ENCODE assay signal across 9 cellular contexts in the genomic region with DNA sequence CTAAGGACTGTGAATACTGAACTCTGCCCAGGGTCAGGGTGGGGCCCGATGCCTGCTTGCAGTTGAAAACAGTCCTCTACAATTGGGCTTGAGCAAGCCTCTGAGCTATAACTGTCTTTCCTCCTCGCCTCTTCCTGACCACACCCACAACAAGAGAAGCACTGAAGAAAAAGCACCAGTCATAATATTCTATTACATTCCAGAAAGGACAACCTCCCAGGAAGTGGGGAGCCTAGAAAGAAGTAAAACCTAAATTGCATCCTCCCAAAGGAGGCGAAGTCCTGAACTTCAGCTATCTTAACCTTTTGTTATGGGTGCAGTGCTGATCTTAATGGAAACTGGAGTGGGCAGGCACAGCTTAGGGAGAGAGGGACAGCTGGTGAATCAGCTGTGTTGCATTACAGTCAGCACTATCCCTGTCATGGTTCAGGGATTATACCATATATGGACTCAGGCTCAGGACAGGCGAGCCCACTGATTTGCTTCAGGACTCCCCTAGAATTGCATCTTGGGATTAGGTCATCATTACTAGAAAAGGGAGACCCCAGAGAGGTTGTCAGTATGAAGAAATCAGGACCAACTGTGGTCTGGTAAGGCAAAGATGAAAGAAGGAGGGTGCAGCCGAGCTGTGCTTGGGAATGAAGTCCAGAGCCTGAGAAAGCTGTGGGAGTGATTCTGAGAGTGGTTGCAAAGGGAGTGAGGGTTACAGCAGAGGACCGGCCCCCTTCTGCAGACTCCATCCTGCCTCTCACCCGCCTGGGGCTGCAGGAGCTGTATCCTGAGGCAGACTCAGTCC. TPM values are rescaled to one million over a fixed set of nuclear protein-coding genes. Genes with fewer than 3 reads are reported as not detected.
DNase-seq lines count a peak whose midpoint lies in the region; ATAC-seq and TF ChIP-seq lines count a peak whose summit lies in the region.
"Had no signal": no experiment of that assay in that cellular context is flagged by ENCODE, and none has a peak within 500 bp of the region (broad histone marks: within the 10 kb centered on the region; RNA-seq: fewer than 3 reads in every experiment).

No MANE protein-coding gene starts in this region.

- TF ChIP-seq CTCF in AG10803 (conservative IDR thresholded peaks at IDR 0.05; ENCODE audit: low read length) (no peak; the same call in 1 of the 2 replicates), endodermal cell (conservative IDR thresholded peaks at IDR 0.05) (no peak), nephron progenitor cell (IDR thresholded peaks at IDR 0.05) (no peak)

- no peaks in the 10 kb centered on the region for H3K27me3 Mint-ChIP-seq in endodermal cell (ENCODE audit: insufficient read depth)
- H3K27me3 Mint-ChIP-seq in nephron progenitor cell (ENCODE audit: low read depth, poor library complexity): no peaks in the 10 kb centered on the region
- H3K27me3 Mint-ChIP-seq: IgD-negative memory B cell had no signal

- no peaks in the 10 kb centered on the region for H3K9me3 Mint-ChIP-seq in endodermal cell
- no peaks in the 10 kb centered on the region for H3K9me3 Mint-ChIP-seq in nephron progenitor cell
- H3K9me3 Mint-ChIP-seq: IgD-negative memory B cell had no signal

- H3K27ac ChIP-seq in endodermal cell (ENCODE audit: low read depth, low read length): peak overlapping the region; percentile 69

- ATAC-seq in GM18907 (IDR thresholded peaks at IDR 0.05; ENCODE audit: unreplicated experiment): peak; percentile 65
- ATAC-seq in HG03060 (IDR thresholded peaks at IDR 0.05; ENCODE audit: low read depth, unreplicated experiment): peak; percentile 67

- H3K4me3 Mint-ChIP-seq in endodermal cell (no peak overlapping the region), nephron progenitor cell (peak overlapping the region; percentile 51)

- no peak overlapping the region for H3K9ac ChIP-seq in endodermal cell (ENCODE audit: extremely low read depth, low read length, poor library complexity, severe bottlenecking)

- peak; percentile 82 for DNase-seq in AG10803 (ENCODE audit: low read depth)
- peak; percentile 76 for DNase-seq in NOMO-1 treated with DMSO at 0.1 percent for 48 hours (lab: John Stamatoyannopoulos, UW; ENCODE audit: unreplicated experiment)
- peak; percentile 62 for DNase-seq in endodermal cell
- peak; percentile 32 for DNase-seq in nephron progenitor cell
- no peak for DNase-seq in stimulated activated CD4-positive, alpha-beta T cell treated with anti-CD3 and anti-CD28 coated beads, Interleukin-15, amount 100 ng/mL, for 24 hours
- no peak for DNase-seq in putamen (ENCODE audit: low spot score)

- 66 to 84% methylated on average over 3 to 7 of the region's 7 CpGs for WGBS in endodermal cell (ENCODE audit: insufficient coverage in 1 of 2, insufficient read length in 1 of 2), 2 experiments

- peak overlapping the region; percentile 44 for H3K27ac Mint-ChIP-seq in endodermal cell
- peak overlapping the region; percentile 96 for H3K27ac Mint-ChIP-seq in nephron progenitor cell

- H3K27me3 ChIP-seq in endodermal cell (ENCODE audit: control insufficient read depth, insufficient read depth, low read length, poor library complexity, severe bottlenecking): no peaks in the 10 kb centered on the region

- H3K9me3 ChIP-seq in endodermal cell (ENCODE audit: control insufficient read depth, low read length): no peaks in the 10 kb centered on the region

- H3K4me3 ChIP-seq in AG10803 (ENCODE audit: low read length): peak overlapping the region; percentile 43
- no peak overlapping the region for H3K4me3 ChIP-seq in endodermal cell (ENCODE audit: low read length)

- no peaks in the 10 kb centered on the region for H3K4me1 ChIP-seq in endodermal cell (ENCODE audit: control insufficient read depth, insufficient read depth, low read length)

- H3K4me1 Mint-ChIP-seq in endodermal cell (peaks cover 20% of the 10 kb centered on the region), nephron progenitor cell (peaks cover 60% of the 10 kb centered on the region)

- H3K36me3 Mint-ChIP-seq in endodermal cell (ENCODE audit: low read depth) (no peaks in the 10 kb centered on the region), nephron progenitor cell (ENCODE audit: low read depth) (no peaks in the 10 kb centered on the region)
- H3K36me3 Mint-ChIP-seq: IgD-negative memory B cell had no signal

- H3K36me3 ChIP-seq in endodermal cell (ENCODE audit: control insufficient read depth, insufficient read depth, low read length): no peaks in the 10 kb centered on the region

RNA-seq across cellular contexts. Expression of gene TRAM2, which starts 18.3 kb away (rescaled TPM):
- total RNA-seq in endodermal cell: 10 to 100 TPM; 16.9 to 20.5 TPM
- 13.4 TPM for polyA plus RNA-seq in endodermal cell (2013, experiment 1 of 2)
- 13.2 TPM for polyA plus RNA-seq in endodermal cell (2013, experiment 2 of 2)

Comparison
In these comparisons a context has a peak if more than half of its experiments do, and no peak if none do; other contexts are left out.
1. DNase-seq: peak in AG10803 (single experiment), NOMO-1 treated with DMSO at 0.1 percent for 48 hours (single experiment), endodermal cell (single experiment) and nephron progenitor cell (single experiment); none in stimulated activated CD4-positive, alpha-beta T cell treated with anti-CD3 and anti-CD28 coated beads, Interleukin-15, amount 100 ng/mL, for 24 hours (single experiment) and putamen (single experiment).